Comparison of ENCODE assay signal across 8 cellular contexts in genomic region chr18:54357082-54357659, GRCh38. TPM values are rescaled to one million over a fixed set of nuclear protein-coding genes. Genes with fewer than 3 reads are reported as not detected.
DNase-seq lines count a peak whose midpoint lies in the region; ATAC-seq and TF ChIP-seq lines count a peak whose summit lies in the region.

No MANE protein-coding gene starts in this region.

- peak; percentile 44 for ATAC-seq in GM19351 (IDR thresholded peaks at IDR 0.05; ENCODE audit: unreplicated experiment)
- peak; percentile 62 to 65 for ATAC-seq in activated T-cell treated with anti-CD3 and anti-CD28 coated beads, Interleukin-2, amount 50 U/mL, for 72 hours (replicated peaks in 1 of 2)

- H3K27me3 Mint-ChIP-seq in activated T-cell treated with anti-CD3 and anti-CD28 coated beads, Interleukin-2, amount 50 U/mL, for 72 hours (ENCODE audit: low read depth) = peaks cover 23% of the 10 kb centered on the region

- peak overlapping the region; percentile 97 to 100 for H3K4me3 Mint-ChIP-seq in activated T-cell treated with anti-CD3 and anti-CD28 coated beads, Interleukin-2, amount 50 U/mL, for 72 hours

- peak overlapping the region in 10 of 11 experiments; percentile 86 to 96 (median 90); a peak in 20 of 22 replicates for H3K27ac ChIP-seq in BLaER1 treated with 17β-estradiol and CSF1 and Interleukin-3, amounts not matched to agents 10 nM and 100 nM
- H3K27ac ChIP-seq in right atrium auricular region (peak overlapping the region; percentile 40 to 73), skin epidermis (peak overlapping the region in 20 of 21 experiments; percentile 2 to 84 (median 64))

- peak overlapping the region; percentile 84 to 95 (median 92) for H3K9ac ChIP-seq in BLaER1 treated with 17β-estradiol and CSF1 and Interleukin-3, amounts not matched to agents 10 nM and 100 nM

- H3K4me1 Mint-ChIP-seq in activated T-cell treated with anti-CD3 and anti-CD28 coated beads, Interleukin-2, amount 50 U/mL, for 72 hours (ENCODE audit: low read depth) = peaks cover 24% of the 10 kb centered on the region

- 0 out of 22 replicates have a peak, but pooled peaks cover 0 to 3% (median 0%) of the 10 kb centered on the region in 11 experiments for H3K9me3 ChIP-seq in BLaER1 treated with 17β-estradiol and CSF1 and Interleukin-3, amounts not matched to agents 10 nM and 100 nM (replicated peaks in 1 of 11)
- H3K9me3 ChIP-seq in right atrium auricular region = no peaks in the 10 kb centered on the region

- H3K4me1 ChIP-seq in BLaER1 treated with 17β-estradiol and CSF1 and Interleukin-3, amounts not matched to agents 10 nM and 100 nM = peaks cover 12 to 20% (median 18%) of the 10 kb centered on the region in 10 experiments; a peak in 18 of 20 replicates
- peaks cover 0 to 6% of the 10 kb centered on the region in 2 donors for H3K4me1 ChIP-seq in right atrium auricular region

- H3K27ac Mint-ChIP-seq in activated T-cell treated with anti-CD3 and anti-CD28 coated beads, Interleukin-2, amount 50 U/mL, for 72 hours = peak overlapping the region; percentile 100

- H3K36me3 Mint-ChIP-seq in activated T-cell treated with anti-CD3 and anti-CD28 coated beads, Interleukin-2, amount 50 U/mL, for 72 hours (ENCODE audit: insufficient read depth in 2 of 2) = peaks cover 11 to 22% of the 10 kb centered on the region in 2 donors

- H3K9me3 Mint-ChIP-seq in activated T-cell treated with anti-CD3 and anti-CD28 coated beads, Interleukin-2, amount 50 U/mL, for 72 hours = peaks cover 0 to 1% of the 10 kb centered on the region in 2 donors

- H3K4me2 ChIP-seq in BLaER1 treated with 17β-estradiol and CSF1 and Interleukin-3, amounts not matched to agents 10 nM and 100 nM = peak overlapping the region; percentile 67 to 93 (median 82)

- H3K4me3 ChIP-seq in BLaER1 treated with 17β-estradiol and CSF1 and Interleukin-3, amounts not matched to agents 10 nM and 100 nM = peak overlapping the region; percentile 76 to 95 (median 89)
- peak overlapping the region; percentile 65 to 86 for H3K4me3 ChIP-seq in right atrium auricular region
- H3K4me3 ChIP-seq in skin epidermis = peak overlapping the region; percentile 55 to 87 (median 72)

- TF ChIP-seq CTCF in right atrium auricular region (IDR thresholded peaks at IDR 0.05) = no peak

- H3K27me3 ChIP-seq in BLaER1 treated with 17β-estradiol and CSF1 and Interleukin-3, amounts not matched to agents 10 nM and 100 nM = no peaks in the 10 kb centered on the region
- H3K27me3 ChIP-seq in right atrium auricular region = no peaks in the 10 kb centered on the region

- H3K36me3 ChIP-seq in BLaER1 treated with 17β-estradiol and CSF1 and Interleukin-3, amounts not matched to agents 10 nM and 100 nM = peaks cover 4 to 17% (median 11%) of the 10 kb centered on the region in 11 experiments; a peak in 19 of 22 replicates
- no peaks in the 10 kb centered on the region for H3K36me3 ChIP-seq in right atrium auricular region

- peak; percentile 21 for DNase-seq in HPDE6-E6E7 (ENCODE audit: extremely low spot score)
- no peak for DNase-seq in activated T-cell treated with anti-CD3 and anti-CD28 coated beads, Interleukin-2, amount 50 U/mL, for 72 hours
- DNase-seq in right atrium auricular region (ENCODE audit: low spot score) = no peak
- no peak for DNase-seq in GF-D8 (lab: John Stamatoyannopoulos, UW)
- no peak for DNase-seq in activated CD8-positive, alpha-beta memory T cell treated with anti-CD3 and anti-CD28 coated beads, Interleukin-2, amount 50 U/mL, for 4 hours

- H4K20me1 ChIP-seq in BLaER1 treated with 17β-estradiol and CSF1 and Interleukin-3, amounts not matched to agents 10 nM and 100 nM = no peaks in the 10 kb centered on the region

RNA-seq across cellular contexts. Expression of gene STARD6, which starts 0.5 kb away (rescaled TPM):
- total RNA-seq in activated T-cell treated with anti-CD3 and anti-CD28 coated beads, Interleukin-2, amount 50 U/mL, for 72 hours = under 1 TPM in 1 of 2 donors, not detected in 1; 0.23 TPM
- total RNA-seq in right atrium auricular region = not detected

RNA-seq across cellular contexts. Expression of gene C18orf54, which starts 0.5 kb away (rescaled TPM):
- total RNA-seq in activated T-cell treated with anti-CD3 and anti-CD28 coated beads, Interleukin-2, amount 50 U/mL, for 72 hours = 10 to 100 TPM; 10.8 to 12.7 TPM
- under 1 TPM; 0.41 to 0.86 TPM for total RNA-seq in right atrium auricular region

Comparison
In these comparisons a context has a peak if more than half of its experiments do, and no peak if none do; other contexts are left out.
1. RNA of gene C18orf54, which starts 0.5 kb away (total RNA-seq): 10.8 to 12.7 TPM in activated T-cell treated with anti-CD3 and anti-CD28 coated beads, Interleukin-2, amount 50 U/mL, for 72 hours; 0.41 to 0.86 TPM in right atrium auricular region; every median in the first group is over 4 times any median in the second.
2. Peak in every context shown above with its lines, with median percentiles within 50 percentile points of each other: H3K27ac ChIP-seq and H3K4me3 ChIP-seq.